In the genomic region with DNA sequence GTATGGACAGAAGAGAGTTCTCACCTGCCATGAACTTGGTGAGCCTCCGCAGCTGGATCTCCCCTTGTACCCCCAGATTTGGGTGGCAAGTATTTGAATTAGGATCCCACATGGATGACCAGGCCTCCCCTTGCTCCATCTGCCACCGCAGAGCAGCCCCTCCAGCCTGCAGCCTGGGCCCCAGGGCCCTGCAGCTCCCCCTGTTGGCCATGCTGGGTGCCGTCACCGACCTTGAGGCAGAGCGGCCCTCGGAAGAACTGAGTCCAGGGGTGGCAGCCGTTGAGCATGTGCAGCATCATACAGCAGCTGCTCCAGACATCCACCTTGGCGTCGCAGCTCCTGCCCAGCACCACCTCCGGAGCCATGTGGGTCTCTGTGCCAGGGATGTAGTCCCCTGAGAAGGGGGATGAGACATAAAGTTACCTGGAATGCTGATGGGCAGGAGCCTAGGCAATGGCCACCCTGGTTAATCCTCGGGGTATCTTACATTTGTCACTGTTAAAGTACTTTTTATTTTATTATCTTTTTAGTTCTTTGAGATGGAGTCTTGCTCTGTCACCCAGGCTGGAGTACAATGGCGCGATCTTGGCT, we compare ENCODE assay signal across 9 cellular contexts. TPM values are rescaled to one million over a fixed set of nuclear protein-coding genes. Genes with fewer than 3 reads are reported as not detected.
DNase-seq lines count a peak whose midpoint lies in the region; ATAC-seq, FAIRE-seq and TF ChIP-seq lines count a peak whose summit lies in the region.
"Had no signal": no experiment of that assay in that cellular context is flagged by ENCODE, and none has a peak within 500 bp of the region (broad histone marks: within the 10 kb centered on the region; RNA-seq: fewer than 3 reads in every experiment).

No MANE protein-coding gene starts in this region.

- peak overlapping the region; percentile 78 for H3K27ac Mint-ChIP-seq in activated naive CD8-positive, alpha-beta T cell treated with anti-CD3 and anti-CD28 coated beads for 36 hours

- no peak overlapping the region for H3K56ac ChIP-seq in mesendoderm (ENCODE audit: low read length)

- H3K27ac ChIP-seq in RWPE1 (peak overlapping the region; percentile 29), mesendoderm (ENCODE audit: low read depth, low read length) (no peak overlapping the region)

- H3K9ac ChIP-seq in mesendoderm (ENCODE audit: low read length): no peak overlapping the region

- H3K79me2 ChIP-seq in mesendoderm (ENCODE audit: control insufficient read depth, insufficient read depth, low read length): no peaks in the 10 kb centered on the region

- no CpG with 5 or more reads among the region's 13 CpGs for WGBS in mesendoderm (ENCODE audit: extremely low coverage, insufficient coverage, low lambda C conversion rate)

- no peaks in the 10 kb centered on the region for H3K9me3 Mint-ChIP-seq in activated naive CD8-positive, alpha-beta T cell treated with anti-CD3 and anti-CD28 coated beads for 36 hours

- H3K4me2 ChIP-seq in mesendoderm (ENCODE audit: low read length): no peak overlapping the region

- H3K18ac ChIP-seq in mesendoderm (ENCODE audit: low read length): no peak overlapping the region

- H2AK5ac ChIP-seq in mesendoderm (ENCODE audit: low read length): no peak overlapping the region

- no peak overlapping the region for H3K4me3 Mint-ChIP-seq in activated naive CD8-positive, alpha-beta T cell treated with anti-CD3 and anti-CD28 coated beads for 36 hours

- no peak overlapping the region for H2BK5ac ChIP-seq in mesendoderm (ENCODE audit: low read length)

- no peak for FAIRE-seq in urothelium cell line (lab: Jason Lieb, UNC)

- no peak for ATAC-seq in GM18858 (IDR thresholded peaks at IDR 0.05; ENCODE audit: unreplicated experiment)

- H4K5ac ChIP-seq in mesendoderm (ENCODE audit: low read length): no peak overlapping the region

- CTCF ChIA-PET in RWPE1 (lab: Yijun Ruan, JAX): interaction anchor here (0.6 to 2.2 kb wide), 4 partner anchors 13 to 609 kb away, joined by 3 to 5 read pairs (median 4); no protein-coding TSS in a partner anchor

- H3K4me3 ChIP-seq in GM12865 (ENCODE audit: low read depth, low read length): no peak overlapping the region
- no peak overlapping the region for H3K4me3 ChIP-seq in mesendoderm (ENCODE audit: low read length)

- no peak overlapping the region for H2BK120ac ChIP-seq in mesendoderm (ENCODE audit: low read depth, low read length)

- H4K8ac ChIP-seq in mesendoderm (ENCODE audit: low read depth, low read length): no peak overlapping the region

- TF ChIP-seq CTCF in GM12865 (IDR thresholded peaks at IDR 0.05; ENCODE audit: insufficient read depth, low read depth, low read length, missing control alignments) (peak; percentile 70), RWPE1 (conservative IDR thresholded peaks at IDR 0.05; ENCODE audit: low read depth) (peak; percentile 42)

- no peak for DNase-seq in GM12865 (ENCODE audit: low read depth)
- no peak for DNase-seq in RWPE1 (ENCODE audit: low spot score)
- DNase-seq in activated naive CD8-positive, alpha-beta T cell treated with anti-CD3 and anti-CD28 coated beads for 36 hours: peak; percentile 70
- DNase-seq in mesendoderm: peak; percentile 40
- DNase-seq in urothelium cell line (ENCODE audit: low spot score): peak; percentile 39
- DNase-seq in cerebellar nuclear complex (lab: John Stamatoyannopoulos, UW): no peak
- no peak for DNase-seq in cerebellum (ENCODE audit: low spot score)

- H3K4ac ChIP-seq in mesendoderm (ENCODE audit: low read depth, low read length): no peak overlapping the region

- no peak overlapping the region for H2BK15ac ChIP-seq in mesendoderm (replicated peaks; ENCODE audit: low read depth)

- H3K27me3 Mint-ChIP-seq in activated naive CD8-positive, alpha-beta T cell treated with anti-CD3 and anti-CD28 coated beads for 36 hours: no peaks in the 10 kb centered on the region

- peaks cover 21% of the 10 kb centered on the region for H3K4me1 Mint-ChIP-seq in activated naive CD8-positive, alpha-beta T cell treated with anti-CD3 and anti-CD28 coated beads for 36 hours

- POLR2A ChIA-PET in RWPE1 (lab: Yijun Ruan, JAX; ENCODE audit: low non-redundant PET): no interaction called here

- no peak overlapping the region for H3K23ac ChIP-seq in mesendoderm (ENCODE audit: low read length)

- no peaks in the 10 kb centered on the region for H3K4me1 ChIP-seq in mesendoderm (ENCODE audit: control insufficient read depth, low read depth, low read length)

- H3K36me3 Mint-ChIP-seq in activated naive CD8-positive, alpha-beta T cell treated with anti-CD3 and anti-CD28 coated beads for 36 hours: peaks cover 19% of the 10 kb centered on the region

- no peaks in the 10 kb centered on the region for H3K27me3 ChIP-seq in mesendoderm (ENCODE audit: insufficient read depth, low read length, poor library complexity)

- H3K36me3 ChIP-seq in mesendoderm (ENCODE audit: control insufficient read depth, insufficient read depth, low read length): peaks cover 10% of the 10 kb centered on the region

- H3K79me1 ChIP-seq in mesendoderm (ENCODE audit: low read length): no peaks in the 10 kb centered on the region

RNA-seq across cellular contexts. Expression of gene SPATA32, which starts 9.0 kb away (rescaled TPM):
- total RNA-seq in activated naive CD8-positive, alpha-beta T cell treated with anti-CD3 and anti-CD28 coated beads for 36 hours: under 1 TPM; 0.62 to 0.68 TPM
- polyA plus RNA-seq in mesendoderm (2013, experiment 1 of 2): not detected
- polyA plus RNA-seq in mesendoderm (2013, experiment 2 of 2): not detected
- total RNA-seq in cerebellum: not detected
- polyA plus RNA-seq: neural cell had no signal

RNA-seq across cellular contexts. Expression of gene MAP3K14, which starts 45.9 kb away (rescaled TPM):
- 10 to 100 TPM; 27.1 to 28.3 TPM for total RNA-seq in activated naive CD8-positive, alpha-beta T cell treated with anti-CD3 and anti-CD28 coated beads for 36 hours
- 1.6 TPM for polyA plus RNA-seq in mesendoderm (2013, experiment 1 of 2)
- polyA plus RNA-seq in mesendoderm (2013, experiment 2 of 2): 2.0 TPM
- 3.5 TPM for total RNA-seq in cerebellum

RNA-seq across cellular contexts. Expression of gene FMNL1, which starts 49.2 kb away (rescaled TPM):
- 100 to 1,000 TPM; 215 to 219 TPM for total RNA-seq in activated naive CD8-positive, alpha-beta T cell treated with anti-CD3 and anti-CD28 coated beads for 36 hours
- 3.0 TPM for polyA plus RNA-seq in mesendoderm (2013, experiment 1 of 2)
- polyA plus RNA-seq in mesendoderm (2013, experiment 2 of 2): 3.6 TPM
- total RNA-seq in cerebellum: 3.4 TPM

Comparison
In these comparisons a context has a peak if more than half of its experiments do, and no peak if none do; other contexts are left out.
1. DNase-seq: peak in activated naive CD8-positive, alpha-beta T cell treated with anti-CD3 and anti-CD28 coated beads for 36 hours (single experiment), mesendoderm (single experiment) and urothelium cell line (single experiment); none in GM12865 (single experiment), RWPE1 (single experiment), cerebellar nuclear complex (0 of 2) and cerebellum (single experiment).
2. RNA of gene FMNL1, which starts 49.2 kb away (total RNA-seq): 215 to 219 TPM in activated naive CD8-positive, alpha-beta T cell treated with anti-CD3 and anti-CD28 coated beads for 36 hours; 3.4 TPM in cerebellum (single experiment); every median in the first group is over 10 times any median in the second.